1 cellular context compared by ENCODE assay signal in genomic region chr2:121755237-121756111, GRCh38.
TF ChIP-seq lines count a peak whose summit lies in the region.

TSS of gene TSN (plus strand) at chr2:121755651. CDS start at chr2:121755780, 129 bp downstream.

TF ChIP-seq in HepG2, 621 proteins besides CTCF, POLR2A, EP300 and RAD21 (continued from another document and continues in another):
- no peak for TF ChIP-seq BCLAF1 (IDR thresholded peaks at IDR 0.05)
- no peak for TF ChIP-seq ZNF367 (CRISPR knock-in tag; IDR thresholded peaks at IDR 0.05; ENCODE audit: borderline replicate concordance)
- peak; percentile 95 for TF ChIP-seq ZBTB2 (CRISPR knock-in tag; IDR thresholded peaks at IDR 0.05; ENCODE audit: low read depth)
- TF ChIP-seq MAX (IDR thresholded peaks at IDR 0.05): peak; percentile 99
- TF ChIP-seq CREM (IDR thresholded peaks at IDR 0.05): no peak; the same call in 1 of the 2 replicates
- no peak for TF ChIP-seq CREM (CRISPR knock-in tag; IDR thresholded peaks at IDR 0.05)
- TF ChIP-seq ZKSCAN5 (CRISPR knock-in tag; IDR thresholded peaks at IDR 0.05): no peak; the same call in 1 of the 2 replicates
- no peak for TF ChIP-seq EZH2 (conservative IDR thresholded peaks at IDR 0.05; ENCODE audit: low read depth, low read length)
- no peak for TF ChIP-seq PHB2 (IDR thresholded peaks at IDR 0.05; ENCODE audit: partially characterized antibody)
- TF ChIP-seq AKAP8 (CRISPR knock-in tag; IDR thresholded peaks at IDR 0.05): peak; percentile 79; the same call in 1 of the 2 replicates
- peak; percentile 80 for TF ChIP-seq RBM39 (IDR thresholded peaks at IDR 0.05; ENCODE audit: low read depth, low read length, poor library complexity, severe bottlenecking)
- TF ChIP-seq, protein P1, sequence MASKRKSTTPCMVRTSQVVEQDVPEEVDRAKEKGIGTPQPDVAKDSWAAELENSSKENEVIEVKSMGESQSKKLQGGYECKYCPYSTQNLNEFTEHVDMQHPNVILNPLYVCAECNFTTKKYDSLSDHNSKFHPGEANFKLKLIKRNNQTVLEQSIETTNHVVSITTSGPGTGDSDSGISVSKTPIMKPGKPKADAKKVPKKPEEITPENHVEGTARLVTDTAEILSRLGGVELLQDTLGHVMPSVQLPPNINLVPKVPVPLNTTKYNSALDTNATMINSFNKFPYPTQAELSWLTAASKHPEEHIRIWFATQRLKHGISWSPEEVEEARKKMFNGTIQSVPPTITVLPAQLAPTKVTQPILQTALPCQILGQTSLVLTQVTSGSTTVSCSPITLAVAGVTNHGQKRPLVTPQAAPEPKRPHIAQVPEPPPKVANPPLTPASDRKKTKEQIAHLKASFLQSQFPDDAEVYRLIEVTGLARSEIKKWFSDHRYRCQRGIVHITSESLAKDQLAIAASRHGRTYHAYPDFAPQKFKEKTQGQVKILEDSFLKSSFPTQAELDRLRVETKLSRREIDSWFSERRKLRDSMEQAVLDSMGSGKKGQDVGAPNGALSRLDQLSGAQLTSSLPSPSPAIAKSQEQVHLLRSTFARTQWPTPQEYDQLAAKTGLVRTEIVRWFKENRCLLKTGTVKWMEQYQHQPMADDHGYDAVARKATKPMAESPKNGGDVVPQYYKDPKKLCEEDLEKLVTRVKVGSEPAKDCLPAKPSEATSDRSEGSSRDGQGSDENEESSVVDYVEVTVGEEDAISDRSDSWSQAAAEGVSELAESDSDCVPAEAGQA (IDR thresholded peaks at IDR 0.05; ENCODE audit: low read depth): peak; percentile 92
- TF ChIP-seq, protein P1 (CRISPR knock-in tag; IDR thresholded peaks at IDR 0.05; ENCODE audit: borderline replicate concordance): no peak
- TF ChIP-seq ZNF878 (CRISPR knock-in tag; IDR thresholded peaks at IDR 0.05): peak; percentile 59; the same call in 1 of the 2 replicates
- TF ChIP-seq ZNF749 (CRISPR knock-in tag; IDR thresholded peaks at IDR 0.05; ENCODE audit: borderline replicate concordance): peak; percentile 93
- no peak; the same call in 1 of the 2 replicates for TF ChIP-seq ZNF570 (CRISPR knock-in tag; IDR thresholded peaks at IDR 0.05; ENCODE audit: borderline replicate concordance)
- TF ChIP-seq ZNF382 (CRISPR knock-in tag; IDR thresholded peaks at IDR 0.05; ENCODE audit: borderline replicate concordance): no peak
- peak; percentile 51; the same call in 1 of the 2 replicates for TF ChIP-seq PAXIP1 (CRISPR knock-in tag; conservative IDR thresholded peaks at IDR 0.05)
- TF ChIP-seq ZNF737 (CRISPR knock-in tag; IDR thresholded peaks at IDR 0.05; ENCODE audit: borderline replicate concordance): 0 out of 2 replicates have a peak, but pooled peaks have one; percentile 60
- TF ChIP-seq ASH2L (IDR thresholded peaks at IDR 0.05; ENCODE audit: insufficient read length, low read depth, low read length): peak; percentile 100
- no peak for TF ChIP-seq FOXP1 (IDR thresholded peaks at IDR 0.05)
- TF ChIP-seq FOXP1 (CRISPR knock-in tag; IDR thresholded peaks at IDR 0.05): peak; percentile 45
- TF ChIP-seq, protein P2, sequence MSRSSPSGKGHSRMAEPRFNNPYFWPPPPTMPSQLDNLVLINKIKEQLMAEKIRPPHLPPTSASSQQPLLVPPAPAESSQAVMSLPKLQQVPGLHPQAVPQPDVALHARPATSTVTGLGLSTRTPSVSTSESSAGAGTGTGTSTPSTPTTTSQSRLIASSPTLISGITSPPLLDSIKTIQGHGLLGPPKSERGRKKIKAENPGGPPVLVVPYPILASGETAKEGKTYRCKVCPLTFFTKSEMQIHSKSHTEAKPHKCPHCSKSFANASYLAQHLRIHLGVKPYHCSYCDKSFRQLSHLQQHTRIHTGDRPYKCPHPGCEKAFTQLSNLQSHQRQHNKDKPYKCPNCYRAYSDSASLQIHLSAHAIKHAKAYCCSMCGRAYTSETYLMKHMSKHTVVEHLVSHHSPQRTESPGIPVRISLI (CRISPR knock-in tag; IDR thresholded peaks at IDR 0.05; ENCODE audit: borderline replicate concordance): peak; percentile 36; the same call in 1 of the 2 replicates
- no peak for TF ChIP-seq ZNF644 (CRISPR knock-in tag; IDR thresholded peaks at IDR 0.05; ENCODE audit: low read depth)
- peak; percentile 66; the same call in 1 of the 2 replicates for TF ChIP-seq ZSCAN31 (CRISPR knock-in tag; IDR thresholded peaks at IDR 0.05; ENCODE audit: low read depth)
- peak; percentile 89 for TF ChIP-seq ERF (CRISPR knock-in tag; IDR thresholded peaks at IDR 0.05)
- no peak for TF ChIP-seq CCAR2 (optimal IDR thresholded peaks at IDR 0.05; ENCODE audit: low read depth, low read length)
- no peak for TF ChIP-seq RBAK (CRISPR knock-in tag; IDR thresholded peaks at IDR 0.05)
- TF ChIP-seq ELF4 (CRISPR knock-in tag; IDR thresholded peaks at IDR 0.05; ENCODE audit: borderline replicate concordance): peak; percentile 50; the same call in 1 of the 2 replicates
- TF ChIP-seq, protein P3, sequence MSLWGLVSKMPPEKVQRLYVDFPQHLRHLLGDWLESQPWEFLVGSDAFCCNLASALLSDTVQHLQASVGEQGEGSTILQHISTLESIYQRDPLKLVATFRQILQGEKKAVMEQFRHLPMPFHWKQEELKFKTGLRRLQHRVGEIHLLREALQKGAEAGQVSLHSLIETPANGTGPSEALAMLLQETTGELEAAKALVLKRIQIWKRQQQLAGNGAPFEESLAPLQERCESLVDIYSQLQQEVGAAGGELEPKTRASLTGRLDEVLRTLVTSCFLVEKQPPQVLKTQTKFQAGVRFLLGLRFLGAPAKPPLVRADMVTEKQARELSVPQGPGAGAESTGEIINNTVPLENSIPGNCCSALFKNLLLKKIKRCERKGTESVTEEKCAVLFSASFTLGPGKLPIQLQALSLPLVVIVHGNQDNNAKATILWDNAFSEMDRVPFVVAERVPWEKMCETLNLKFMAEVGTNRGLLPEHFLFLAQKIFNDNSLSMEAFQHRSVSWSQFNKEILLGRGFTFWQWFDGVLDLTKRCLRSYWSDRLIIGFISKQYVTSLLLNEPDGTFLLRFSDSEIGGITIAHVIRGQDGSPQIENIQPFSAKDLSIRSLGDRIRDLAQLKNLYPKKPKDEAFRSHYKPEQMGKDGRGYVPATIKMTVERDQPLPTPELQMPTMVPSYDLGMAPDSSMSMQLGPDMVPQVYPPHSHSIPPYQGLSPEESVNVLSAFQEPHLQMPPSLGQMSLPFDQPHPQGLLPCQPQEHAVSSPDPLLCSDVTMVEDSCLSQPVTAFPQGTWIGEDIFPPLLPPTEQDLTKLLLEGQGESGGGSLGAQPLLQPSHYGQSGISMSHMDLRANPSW (CRISPR knock-in tag; IDR thresholded peaks at IDR 0.05; ENCODE audit: borderline replicate concordance): no peak; the same call in 1 of the 2 replicates
- TF ChIP-seq, protein P4, sequence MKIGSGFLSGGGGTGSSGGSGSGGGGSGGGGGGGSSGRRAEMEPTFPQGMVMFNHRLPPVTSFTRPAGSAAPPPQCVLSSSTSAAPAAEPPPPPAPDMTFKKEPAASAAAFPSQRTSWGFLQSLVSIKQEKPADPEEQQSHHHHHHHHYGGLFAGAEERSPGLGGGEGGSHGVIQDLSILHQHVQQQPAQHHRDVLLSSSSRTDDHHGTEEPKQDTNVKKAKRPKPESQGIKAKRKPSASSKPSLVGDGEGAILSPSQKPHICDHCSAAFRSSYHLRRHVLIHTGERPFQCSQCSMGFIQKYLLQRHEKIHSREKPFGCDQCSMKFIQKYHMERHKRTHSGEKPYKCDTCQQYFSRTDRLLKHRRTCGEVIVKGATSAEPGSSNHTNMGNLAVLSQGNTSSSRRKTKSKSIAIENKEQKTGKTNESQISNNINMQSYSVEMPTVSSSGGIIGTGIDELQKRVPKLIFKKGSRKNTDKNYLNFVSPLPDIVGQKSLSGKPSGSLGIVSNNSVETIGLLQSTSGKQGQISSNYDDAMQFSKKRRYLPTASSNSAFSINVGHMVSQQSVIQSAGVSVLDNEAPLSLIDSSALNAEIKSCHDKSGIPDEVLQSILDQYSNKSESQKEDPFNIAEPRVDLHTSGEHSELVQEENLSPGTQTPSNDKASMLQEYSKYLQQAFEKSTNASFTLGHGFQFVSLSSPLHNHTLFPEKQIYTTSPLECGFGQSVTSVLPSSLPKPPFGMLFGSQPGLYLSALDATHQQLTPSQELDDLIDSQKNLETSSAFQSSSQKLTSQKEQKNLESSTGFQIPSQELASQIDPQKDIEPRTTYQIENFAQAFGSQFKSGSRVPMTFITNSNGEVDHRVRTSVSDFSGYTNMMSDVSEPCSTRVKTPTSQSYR (CRISPR knock-in tag; IDR thresholded peaks at IDR 0.05; ENCODE audit: borderline replicate concordance): peak; percentile 53; the same call in 1 of the 2 replicates
- no peak; the same call in 1 of the 2 replicates for TF ChIP-seq ZNF557 (CRISPR knock-in tag; IDR thresholded peaks at IDR 0.05)
- TF ChIP-seq ZNF260 (CRISPR knock-in tag; IDR thresholded peaks at IDR 0.05; ENCODE audit: borderline replicate concordance, low read depth): no peak
- peak; percentile 91 for TF ChIP-seq SSRP1 (CRISPR knock-in tag; IDR thresholded peaks at IDR 0.05)
- no peak for TF ChIP-seq ZNF558 (CRISPR knock-in tag; IDR thresholded peaks at IDR 0.05; ENCODE audit: borderline replicate concordance)
- TF ChIP-seq MEIS2 (CRISPR knock-in tag; IDR thresholded peaks at IDR 0.05): peak; percentile 81; the same call in 1 of the 2 replicates
